ENCODE assay signal across 8 cellular contexts in genomic region chrX:93874554-93874953, GRCh38.
DNase-seq lines count a peak whose midpoint lies in the region; ATAC-seq and TF ChIP-seq lines count a peak whose summit lies in the region.

No MANE protein-coding gene starts in this region.

- no peaks in the 10 kb centered on the region for H3K79me1 ChIP-seq in neuronal stem cell (ENCODE audit: low read depth, low read length)

- no peaks in the 10 kb centered on the region for H3K4me1 ChIP-seq in neuronal stem cell (ENCODE audit: control insufficient read depth in 2 of 2, insufficient read depth in 1 of 2, low read depth in 1 of 2, low read length in 2 of 2)
- H3K4me1 ChIP-seq in stomach: no peaks in the 10 kb centered on the region

- H2BK120ac ChIP-seq in neuronal stem cell (ENCODE audit: low read depth, low read length): no peak overlapping the region

- no CpG with 5 or more reads among the region's 4 CpGs for WGBS in neuronal stem cell (ENCODE audit: extremely low coverage in 2 of 2, insufficient read length in 2 of 2, insufficient replicate concordance in 1 of 2), 2 donors
- 17 to 28% (median 21%) methylated on average over 4 of the region's 4 CpGs for WGBS in stomach, 5 donors

- TF ChIP-seq CTCF in GM12865 (IDR thresholded peaks at IDR 0.05; ENCODE audit: insufficient read depth, low read depth, low read length, missing control alignments) (peak; percentile 22), stomach (IDR thresholded peaks at IDR 0.05) (peak in 3 of 7 experiments; percentile 21 to 51 (median 41))

- no peak overlapping the region for H3K23ac ChIP-seq in neuronal stem cell (ENCODE audit: low read depth, low read length, poor library complexity)

- H2BK5ac ChIP-seq in neuronal stem cell (ENCODE audit: low read length): no peak overlapping the region

- no peak overlapping the region for H3K4me2 ChIP-seq in neuronal stem cell (ENCODE audit: insufficient read depth, low read length, poor library complexity, severe bottlenecking)

- H3K27me3 ChIP-seq in neuronal stem cell (ENCODE audit: control insufficient read depth in 3 of 3, insufficient read depth in 3 of 3, low read depth in 1 of 3, low read length in 3 of 3) (no peaks in the 10 kb centered on the region), stomach (no peaks in the 10 kb centered on the region)

- H3K27ac ChIP-seq in neuronal stem cell (replicated peaks; ENCODE audit: low read length): no peak overlapping the region
- no peak overlapping the region for H3K27ac ChIP-seq in stomach

- no peak overlapping the region for H2BK15ac ChIP-seq in neuronal stem cell (ENCODE audit: low read length)

- no peak overlapping the region for H2AK5ac ChIP-seq in neuronal stem cell (ENCODE audit: low read depth, low read length)

- no peak overlapping the region for H3K14ac ChIP-seq in neuronal stem cell (ENCODE audit: low read length)

- H3K18ac ChIP-seq in neuronal stem cell (ENCODE audit: low read length): no peak overlapping the region

- TF ChIP-seq POLR2A in stomach (IDR thresholded peaks at IDR 0.05): no peak

- H3K36me3 ChIP-seq in neuronal stem cell (replicated peaks in 1 of 2; ENCODE audit: control insufficient read depth in 2 of 2, insufficient read depth in 2 of 2, low read length in 2 of 2) (no peaks in the 10 kb centered on the region), stomach (no peaks in the 10 kb centered on the region)

- H2BK12ac ChIP-seq in neuronal stem cell (ENCODE audit: low read length): no peak overlapping the region

- H3K4me3 ChIP-seq in GM12865 (ENCODE audit: low read depth, low read length) (no peak overlapping the region), neuronal stem cell (ENCODE audit: low read length in 2 of 2) (no peak overlapping the region), stomach (no peak overlapping the region)

- intact Hi-C loops in sciatic nerve (cut with DNase I) (no loop called here), stomach (cut with DNase I; ENCODE audit: low total_unique reads) (no loop called here)

- no peak for ATAC-seq in HG03045 (IDR thresholded peaks at IDR 0.05; ENCODE audit: unreplicated experiment)
- ATAC-seq in GM18909 (IDR thresholded peaks at IDR 0.05; ENCODE audit: poor library complexity, unreplicated experiment): no peak
- ATAC-seq in sciatic nerve: no peak

- peak; percentile 1 for DNase-seq in GM12865 (ENCODE audit: low read depth)
- peak; percentile 7 for DNase-seq in NCI-H1048 (lab: John Stamatoyannopoulos, UW)
- DNase-seq in cerebellar cortex (ENCODE audit: low spot score): peak; percentile 1
- peak; percentile 12 for DNase-seq in neuronal stem cell (ENCODE audit: low spot score)
- DNase-seq in sciatic nerve (ENCODE audit: low spot score): no peak
- no peak for DNase-seq in stomach

- TF ChIP-seq EP300 in stomach (IDR thresholded peaks at IDR 0.05): no peak

- H3K9ac ChIP-seq in neuronal stem cell (ENCODE audit: low read depth, low read length, poor library complexity): no peak overlapping the region

- H4K8ac ChIP-seq in neuronal stem cell (ENCODE audit: low read depth, low read length): no peak overlapping the region

- no peak overlapping the region for H2AFZ ChIP-seq in neuronal stem cell (ENCODE audit: low read length)

- H3K9me3 ChIP-seq in neuronal stem cell (replicated peaks in 1 of 2; ENCODE audit: control insufficient read depth in 2 of 2, insufficient read depth in 1 of 2, low read depth in 1 of 2, low read length in 2 of 2) (no peaks in the 10 kb centered on the region), stomach (peaks cover 0 to 22% (median 7%) of the 10 kb centered on the region in 4 donors)

- no peak overlapping the region for H3K4ac ChIP-seq in neuronal stem cell (ENCODE audit: low read length)

- no peak overlapping the region for H4K91ac ChIP-seq in neuronal stem cell (ENCODE audit: low read depth, low read length, poor library complexity)

Comparison
In these comparisons a context has a peak if more than half of its experiments do, and no peak if none do; other contexts are left out.
1. DNase-seq: peak in GM12865 (single experiment), NCI-H1048 (single experiment), cerebellar cortex (single experiment) and neuronal stem cell (single experiment); none in sciatic nerve (single experiment) and stomach (single experiment).